Comparison of ENCODE assay signal across 8 cellular contexts in genomic region chr10:113680172-113681111, GRCh38. TPM values are rescaled to one million over a fixed set of nuclear protein-coding genes. Genes with fewer than 3 reads are reported as not detected.
DNase-seq lines count a peak whose midpoint lies in the region; ATAC-seq, FAIRE-seq and TF ChIP-seq lines count a peak whose summit lies in the region.

No MANE protein-coding gene starts in this region.

- TF ChIP-seq CTCF in CD8-positive, alpha-beta T cell (IDR thresholded peaks at IDR 0.05): no peak
- TF ChIP-seq CTCF in astrocyte (IDR thresholded peaks at IDR 0.05; ENCODE audit: insufficient read depth, low read depth, low read length) (no peak), hepatocyte (IDR thresholded peaks at IDR 0.05; ENCODE audit: poor library complexity) (no peak), retinal pigment epithelial cell (conservative IDR thresholded peaks at IDR 0.05; ENCODE audit: low read depth, low read length) (no peak)

- in situ Hi-C loops in SK-MEL-5 (cut with HindIII; ENCODE audit: low pct_unique_long_range_greater_than_20kb, low sequenced_read_pairs): no loop called here

- DNase-seq in CD8-positive, alpha-beta T cell: peak in 5 of 7 experiments; percentile 10 to 64 (median 23)
- DNase-seq in SK-MEL-5 (ENCODE audit: low read depth, low spot score) (peak; percentile 28), astrocyte (ENCODE audit: low read depth) (peak; percentile 49), hepatocyte (ENCODE audit: low spot score) (peak; percentile 48), retinal pigment epithelial cell (ENCODE audit: low read depth) (no peak), NCI-H187 treated with DMSO at 0.1 percent for 48 hours (lab: John Stamatoyannopoulos, UW) (no peak)

- CTCF ChIA-PET in CD8-positive, alpha-beta T cell (lab: Charles Lee): interaction anchor here (1.0 to 1.9 kb wide), 2 partner anchors 10 to 423 kb away, joined by 3 to 6 read pairs; no protein-coding TSS in a partner anchor

- H3K9me3 ChIP-seq in CD8-positive, alpha-beta T cell (ENCODE audit: low read length): no peaks in the 10 kb centered on the region
- H3K9me3 ChIP-seq in astrocyte (ENCODE audit: insufficient read depth, low read depth, low read length) (no peaks in the 10 kb centered on the region), hepatocyte (ENCODE audit: low read depth) (no peaks in the 10 kb centered on the region)

- peaks cover 31% of the 10 kb centered on the region for H3K36me3 Mint-ChIP-seq in CD8-positive, alpha-beta T cell
- H3K36me3 Mint-ChIP-seq in astrocyte (ENCODE audit: low read depth, unreplicated experiment): peaks cover 7% of the 10 kb centered on the region

- no peaks in the 10 kb centered on the region for H3K36me3 ChIP-seq in CD8-positive, alpha-beta T cell (ENCODE audit: insufficient read depth, low read length)
- H3K36me3 ChIP-seq in astrocyte (ENCODE audit: insufficient read depth, low read length) (no peaks in the 10 kb centered on the region), hepatocyte (replicated peaks; ENCODE audit: insufficient read depth, low read depth) (no peaks in the 10 kb centered on the region)

- peaks cover 11% of the 10 kb centered on the region for H3K9me3 Mint-ChIP-seq in CD8-positive, alpha-beta T cell
- H3K9me3 Mint-ChIP-seq in astrocyte (ENCODE audit: unreplicated experiment): peaks cover 3% of the 10 kb centered on the region

- H4K20me1 ChIP-seq in astrocyte (ENCODE audit: insufficient read depth, low read length) (peaks cover 13% of the 10 kb centered on the region), hepatocyte (ENCODE audit: insufficient read depth, poor library complexity, severe bottlenecking) (no peaks in the 10 kb centered on the region)

- H3K9me2 ChIP-seq in hepatocyte (replicated peaks; ENCODE audit: insufficient read depth): no peaks in the 10 kb centered on the region

- no peak for FAIRE-seq in astrocyte (lab: Jason Lieb, UNC)

- H3K9ac ChIP-seq in astrocyte (ENCODE audit: low read length): peak overlapping the region; percentile 94

- H3K4me3 Mint-ChIP-seq in CD8-positive, alpha-beta T cell: peak overlapping the region; percentile 96
- H3K4me3 Mint-ChIP-seq in astrocyte (ENCODE audit: unreplicated experiment): peak overlapping the region; percentile 93

- H3K79me2 ChIP-seq in astrocyte (ENCODE audit: insufficient read depth, low read length) (peaks cover 44% of the 10 kb centered on the region), hepatocyte (peaks cover 48% of the 10 kb centered on the region)

- ATAC-seq in CD8-positive, alpha-beta T cell: peak; percentile 12
- ATAC-seq in GM19397 (IDR thresholded peaks at IDR 0.05; ENCODE audit: unreplicated experiment) (peak; percentile 6), HG03457 (IDR thresholded peaks at IDR 0.05; ENCODE audit: unreplicated experiment) (peak; percentile 24)

- H3K4me1 ChIP-seq in CD8-positive, alpha-beta T cell (ENCODE audit: insufficient read depth, low read length): peaks cover 24% of the 10 kb centered on the region
- H3K4me1 ChIP-seq in astrocyte (ENCODE audit: insufficient read depth, low read length) (peaks cover 8% of the 10 kb centered on the region), hepatocyte (ENCODE audit: insufficient read depth) (peaks cover 11% of the 10 kb centered on the region)

- POLR2A ChIA-PET in CD8-positive, alpha-beta T cell (lab: Charles Lee): interaction anchor here (1.0 to 2.0 kb wide), 3 partner anchors 9 to 730 kb away, joined by 3 to 6 read pairs (median 3); partner anchors contain the start of gene CCDC186

- peak overlapping the region; percentile 84 for H3K27ac ChIP-seq in CD8-positive, alpha-beta T cell (ENCODE audit: low read depth, low read length)
- H3K27ac ChIP-seq in astrocyte (ENCODE audit: low read depth, low read length): peak overlapping the region; percentile 79
- H3K27ac ChIP-seq in hepatocyte: peak overlapping the region; percentile 97

- peaks cover 51% of the 10 kb centered on the region for H3K4me1 Mint-ChIP-seq in CD8-positive, alpha-beta T cell (ENCODE audit: low read depth)
- peaks cover 4% of the 10 kb centered on the region for H3K4me1 Mint-ChIP-seq in astrocyte (ENCODE audit: low read depth, unreplicated experiment)

- peak overlapping the region; percentile 94 for H3K4me3 ChIP-seq in CD8-positive, alpha-beta T cell (ENCODE audit: low read depth, low read length)
- H3K4me3 ChIP-seq in astrocyte (ENCODE audit: insufficient read depth, low read depth, low read length) (peak overlapping the region; percentile 92), hepatocyte (peak overlapping the region; percentile 83), retinal pigment epithelial cell (ENCODE audit: low read length) (peak overlapping the region; percentile 92)

- 13% methylated on average over 28 of the region's 29 CpGs for WGBS in hepatocyte (ENCODE audit: low lambda C conversion rate, missing lambda C conversion rate)

- H3K27me3 Mint-ChIP-seq in CD8-positive, alpha-beta T cell (ENCODE audit: low read depth): no peaks in the 10 kb centered on the region
- no peaks in the 10 kb centered on the region for H3K27me3 Mint-ChIP-seq in astrocyte (ENCODE audit: low read depth, unreplicated experiment)

- H3K27me3 ChIP-seq in CD8-positive, alpha-beta T cell (ENCODE audit: insufficient read depth, low read length): no peaks in the 10 kb centered on the region
- H3K27me3 ChIP-seq in astrocyte (ENCODE audit: insufficient read depth, low read length): no peaks in the 10 kb centered on the region
- H3K27me3 ChIP-seq in hepatocyte: no peaks in the 10 kb centered on the region

- peak overlapping the region; percentile 94 for H3K4me2 ChIP-seq in astrocyte (ENCODE audit: low read length)
- peak overlapping the region; percentile 97 for H3K4me2 ChIP-seq in hepatocyte

- H2AFZ ChIP-seq in astrocyte (ENCODE audit: low read depth, low read length) (peak overlapping the region; percentile 99), hepatocyte (peak overlapping the region; percentile 98)

- intact Hi-C loops in CD8-positive, alpha-beta T cell (cut with DNase I, micrococcal nuclease): loop anchor here (5.0 to 10.0 kb wide), 4 partner anchors 177 to 1236 kb away; partner anchors contain the start of genes CCDC186 (in 1 of the 2), VTI1A (in 1 of the 2) and ZDHHC6 (in 1 of the 2)

- peak overlapping the region; percentile 95 for H3K27ac Mint-ChIP-seq in CD8-positive, alpha-beta T cell
- peak overlapping the region; percentile 88 for H3K27ac Mint-ChIP-seq in astrocyte (ENCODE audit: unreplicated experiment)

RNA-seq across cellular contexts. Expression of gene CASP7, which starts 0.7 kb away (rescaled TPM):
- total RNA-seq in CD8-positive, alpha-beta T cell: 10 to 100 TPM; 12.8 to 13.3 TPM
- 15.0 and 18.8 TPM in 2 replicates for total RNA-seq in SK-MEL-5 (2014; rRNA removed; shearing (Covaris generic))
- polyA plus RNA-seq in SK-MEL-5 (2015; cell fraction: cytosol; rRNA removed): 11.2 and 14.3 TPM in 2 replicates
- 9.0 and 16.5 TPM in 2 replicates for polyA plus RNA-seq in SK-MEL-5 (2015; cell fraction: nucleus; rRNA removed)
- total RNA-seq in astrocyte (41.9 and 44.9 TPM in 2 replicates), hepatocyte (32.9 and 35.0 TPM in 2 replicates)
- 19.8 and 24.8 TPM in 2 replicates for polyA plus RNA-seq in hepatocyte

RNA-seq across cellular contexts. Expression of gene NRAP, which starts 16.6 kb away (rescaled TPM):
- not detected for total RNA-seq in CD8-positive, alpha-beta T cell
- 0.13 TPM in 1 of 2 replicates, not detected in the other for total RNA-seq in SK-MEL-5 (2014; rRNA removed; shearing (Covaris generic))
- polyA plus RNA-seq in SK-MEL-5 (2015; cell fraction: cytosol; rRNA removed): 0.06 TPM in 1 of 2 replicates, not detected in the other
- 0.07 TPM in 1 of 2 replicates, not detected in the other for polyA plus RNA-seq in SK-MEL-5 (2015; cell fraction: nucleus; rRNA removed)
- total RNA-seq in astrocyte (not detected in 2 replicates), hepatocyte (not detected in 2 replicates)
- 0.04 and 0.19 TPM in 2 replicates for polyA plus RNA-seq in hepatocyte

Comparison
In these comparisons a context has a peak if more than half of its experiments do, and no peak if none do; other contexts are left out.
1. DNase-seq: peak in CD8-positive, alpha-beta T cell (5 of 7), SK-MEL-5 (single experiment), astrocyte (single experiment) and hepatocyte (single experiment); none in retinal pigment epithelial cell (single experiment) and NCI-H187 treated with DMSO at 0.1 percent for 48 hours (single experiment).
2. Peak in every context shown above with its lines, with median percentiles within 50 percentile points of each other: ATAC-seq, H3K27ac ChIP-seq and H3K4me3 ChIP-seq.